In genomic region chr6:106547053-106547414, GRCh38 we compare ENCODE assay signal across 9 cellular contexts.
DNase-seq lines count a peak whose midpoint lies in the region; ATAC-seq, FAIRE-seq and TF ChIP-seq lines count a peak whose summit lies in the region.
"Had no signal": no experiment of that assay in that cellular context is flagged by ENCODE, and none has a peak within 500 bp of the region (broad histone marks: within the 10 kb centered on the region; RNA-seq: fewer than 3 reads in every experiment).

No MANE protein-coding gene starts in this region.

- H3K9me3 ChIP-seq in astrocyte (ENCODE audit: insufficient read depth, low read depth, low read length) = no peaks in the 10 kb centered on the region

- H3K27me3 Mint-ChIP-seq in Calu3 (ENCODE audit: unreplicated experiment) (no peaks in the 10 kb centered on the region), astrocyte (ENCODE audit: low read depth, unreplicated experiment) (no peaks in the 10 kb centered on the region), mesothelial cell of epicardium (ENCODE audit: low read depth) (no peaks in the 10 kb centered on the region)

- CTCF ChIA-PET in Calu3 (lab: Charles Lee) = interaction anchor here (0.6 to 1.7 kb wide), 2 partner anchors 31 to 34 kb away, joined by 6 to 10 read pairs; no protein-coding TSS in a partner anchor

- no peak for TF ChIP-seq POLR2A in NB4 (IDR thresholded peaks at IDR 0.05; ENCODE audit: extremely low read depth, insufficient read length)

- peaks cover 27% of the 10 kb centered on the region for H3K4me1 ChIP-seq in astrocyte (ENCODE audit: insufficient read depth, low read length)

- H3K4me3 Mint-ChIP-seq in Calu3 (ENCODE audit: low read depth, unreplicated experiment) (peak overlapping the region; percentile 21), astrocyte (ENCODE audit: unreplicated experiment) (no peak overlapping the region), mesothelial cell of epicardium (no peak overlapping the region)

- H3K4me2 ChIP-seq in astrocyte (ENCODE audit: low read length) = peak overlapping the region; percentile 58

- H3K4me1 Mint-ChIP-seq in Calu3 (ENCODE audit: low read depth, unreplicated experiment) (peaks cover 34% of the 10 kb centered on the region), astrocyte (ENCODE audit: low read depth, unreplicated experiment) (peaks cover 25% of the 10 kb centered on the region), mesothelial cell of epicardium (peaks cover 18% of the 10 kb centered on the region)

- no peaks in the 10 kb centered on the region for H3K27me3 ChIP-seq in astrocyte (ENCODE audit: insufficient read depth, low read length)

- H3K27ac Mint-ChIP-seq in Calu3 (ENCODE audit: unreplicated experiment) (peak overlapping the region; percentile 95), astrocyte (ENCODE audit: unreplicated experiment) (peak overlapping the region; percentile 87), mesothelial cell of epicardium (peak overlapping the region; percentile 85)

- no peak for ATAC-seq in GM18873 (IDR thresholded peaks at IDR 0.05; ENCODE audit: low FRiP score, unreplicated experiment)

- H2AFZ ChIP-seq in astrocyte (ENCODE audit: low read depth, low read length) = no peak overlapping the region

- no peaks in the 10 kb centered on the region for H3K36me3 ChIP-seq in astrocyte (ENCODE audit: insufficient read depth, low read length)

- H3K36me3 Mint-ChIP-seq in Calu3 (ENCODE audit: insufficient read depth, unreplicated experiment) = peaks cover 45% of the 10 kb centered on the region
- H3K36me3 Mint-ChIP-seq in astrocyte (ENCODE audit: low read depth, unreplicated experiment) = no peaks in the 10 kb centered on the region
- no peaks in the 10 kb centered on the region for H3K36me3 Mint-ChIP-seq in mesothelial cell of epicardium

- intact Hi-C loops in Calu3 (cut with micrococcal nuclease; ENCODE audit: unreplicated experiment) = loop anchor here (2.0 kb wide), 1 partner anchor 32 kb away; no protein-coding TSS in a partner anchor

- TF ChIP-seq CTCF in Calu3 (IDR thresholded peaks at IDR 0.05; ENCODE audit: unreplicated experiment) = no peak
- no peak for TF ChIP-seq CTCF in NB4 (IDR thresholded peaks at IDR 0.05; ENCODE audit: low read depth, low read length)
- TF ChIP-seq CTCF in astrocyte (IDR thresholded peaks at IDR 0.05; ENCODE audit: insufficient read depth, low read depth, low read length) = no peak
- TF ChIP-seq CTCF in mesothelial cell of epicardium (IDR thresholded peaks at IDR 0.05; ENCODE audit: unreplicated experiment) = no peak

- DNase-seq in Calu3 (peak; percentile 15), NB4 (ENCODE audit: low read depth) (peak; percentile 83), astrocyte (ENCODE audit: low read depth) (peak; percentile 59), mesothelial cell of epicardium (ENCODE audit: low spot score in 2 of 2, unreplicated experiment in 2 of 2) (no peak), hippocampal formation (lab: John Stamatoyannopoulos, UW) (no peak), NK-92 (lab: John Stamatoyannopoulos, UW; ENCODE audit: unreplicated experiment) (no peak)
- no peak for DNase-seq in activated naive CD4-positive, alpha-beta T cell treated with Interleukin-2 at 50 U/mL for 16 hours

- H3K27ac ChIP-seq in astrocyte (ENCODE audit: low read depth, low read length) = peak overlapping the region; percentile 84

- no peaks in the 10 kb centered on the region for H3K79me2 ChIP-seq in astrocyte (ENCODE audit: insufficient read depth, low read length)

- H3K9me3 Mint-ChIP-seq in Calu3 (ENCODE audit: low read depth, unreplicated experiment) = no peaks in the 10 kb centered on the region
- H3K9me3 Mint-ChIP-seq in astrocyte (ENCODE audit: unreplicated experiment) = no peaks in the 10 kb centered on the region
- H3K9me3 Mint-ChIP-seq in mesothelial cell of epicardium = peaks cover 7% of the 10 kb centered on the region

- BruUV-seq in Calu3 (replicated peaks; lab: Mats Ljungman, UMichigan) = no TSS peak

- no peak for FAIRE-seq in astrocyte (lab: Jason Lieb, UNC)
- FAIRE-seq: GM12878 had no signal

- no peaks in the 10 kb centered on the region for H4K20me1 ChIP-seq in astrocyte (ENCODE audit: insufficient read depth, low read length)

- H3K4me3 ChIP-seq in NB4 (ENCODE audit: low read depth, low read length) (no peak overlapping the region), astrocyte (ENCODE audit: insufficient read depth, low read depth, low read length) (no peak overlapping the region)
- H3K4me3 ChIP-seq: GM12878 had no signal

- H3K9ac ChIP-seq in astrocyte (ENCODE audit: low read length) = no peak overlapping the region

Comparison
In these comparisons a context has a peak if more than half of its experiments do, and no peak if none do; other contexts are left out.
1. DNase-seq: peak in Calu3 (single experiment), NB4 (single experiment) and astrocyte (single experiment); none in mesothelial cell of epicardium (0 of 2), hippocampal formation (0 of 2), NK-92 (single experiment) and activated naive CD4-positive, alpha-beta T cell treated with Interleukin-2 at 50 U/mL for 16 hours (single experiment).
2. Peak in every context shown above with its lines, with median percentiles within 50 percentile points of each other: H3K27ac Mint-ChIP-seq.